In the genomic region with DNA sequence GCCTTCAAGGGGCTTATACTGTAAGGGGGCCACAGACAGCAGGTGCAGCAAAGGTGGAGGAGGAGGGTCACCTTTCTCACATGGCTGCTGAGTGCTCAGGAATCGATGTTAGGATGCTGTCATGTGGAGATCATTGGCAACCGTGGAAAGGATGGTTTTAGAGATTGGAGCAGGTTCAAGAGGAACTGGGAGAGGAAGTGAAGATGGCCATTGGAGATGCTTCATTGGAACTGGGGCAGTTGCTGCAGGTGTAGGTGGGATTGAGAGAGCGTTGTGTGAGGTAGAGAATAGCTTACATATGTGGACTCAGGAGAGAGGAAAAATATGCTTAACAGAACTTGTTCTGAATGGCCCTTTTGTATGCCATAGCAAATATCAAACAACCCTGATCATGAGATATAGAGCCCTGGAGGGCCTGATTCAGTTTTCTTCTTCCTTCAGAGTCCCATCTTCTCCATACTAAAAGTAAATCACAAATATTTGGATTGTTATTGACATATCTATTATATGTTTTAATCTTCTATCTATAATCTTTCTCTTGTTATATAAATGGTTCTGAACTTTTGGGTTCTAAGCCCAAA, we compare ENCODE assay signal across 1 cellular context.
A peak's percentile ranks its signal among the peaks of the same experiment; 100 is the strongest.
TF ChIP-seq lines count a peak whose summit lies in the region.

No MANE protein-coding gene starts in this region.

TF ChIP-seq in GM12878, 131 proteins besides CTCF, POLR2A, EP300 and RAD21 (continued from another document):
- TF ChIP-seq, protein P1, sequence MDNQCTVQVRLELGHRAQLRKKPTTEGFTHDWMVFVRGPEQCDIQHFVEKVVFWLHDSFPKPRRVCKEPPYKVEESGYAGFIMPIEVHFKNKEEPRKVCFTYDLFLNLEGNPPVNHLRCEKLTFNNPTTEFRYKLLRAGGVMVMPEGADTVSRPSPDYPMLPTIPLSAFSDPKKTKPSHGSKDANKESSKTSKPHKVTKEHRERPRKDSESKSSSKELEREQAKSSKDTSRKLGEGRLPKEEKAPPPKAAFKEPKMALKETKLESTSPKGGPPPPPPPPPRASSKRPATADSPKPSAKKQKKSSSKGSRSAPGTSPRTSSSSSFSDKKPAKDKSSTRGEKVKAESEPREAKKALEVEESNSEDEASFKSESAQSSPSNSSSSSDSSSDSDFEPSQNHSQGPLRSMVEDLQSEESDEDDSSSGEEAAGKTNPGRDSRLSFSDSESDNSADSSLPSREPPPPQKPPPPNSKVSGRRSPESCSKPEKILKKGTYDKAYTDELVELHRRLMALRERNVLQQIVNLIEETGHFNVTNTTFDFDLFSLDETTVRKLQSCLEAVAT (IDR thresholded peaks at IDR 0.05): 0 out of 2 replicates have a peak, but pooled peaks have one; percentile 32
- TF ChIP-seq CHD2 (IDR thresholded peaks at IDR 0.05; ENCODE audit: borderline replicate concordance, low read depth, low read length) (0 out of 2 replicates have a peak, but pooled peaks have one; percentile 2), IRF4 (IDR thresholded peaks at IDR 0.05; ENCODE audit: low read depth, low read length) (0 out of 2 replicates have a peak, but pooled peaks have one; percentile 60)
- TF ChIP-seq, protein P2, sequence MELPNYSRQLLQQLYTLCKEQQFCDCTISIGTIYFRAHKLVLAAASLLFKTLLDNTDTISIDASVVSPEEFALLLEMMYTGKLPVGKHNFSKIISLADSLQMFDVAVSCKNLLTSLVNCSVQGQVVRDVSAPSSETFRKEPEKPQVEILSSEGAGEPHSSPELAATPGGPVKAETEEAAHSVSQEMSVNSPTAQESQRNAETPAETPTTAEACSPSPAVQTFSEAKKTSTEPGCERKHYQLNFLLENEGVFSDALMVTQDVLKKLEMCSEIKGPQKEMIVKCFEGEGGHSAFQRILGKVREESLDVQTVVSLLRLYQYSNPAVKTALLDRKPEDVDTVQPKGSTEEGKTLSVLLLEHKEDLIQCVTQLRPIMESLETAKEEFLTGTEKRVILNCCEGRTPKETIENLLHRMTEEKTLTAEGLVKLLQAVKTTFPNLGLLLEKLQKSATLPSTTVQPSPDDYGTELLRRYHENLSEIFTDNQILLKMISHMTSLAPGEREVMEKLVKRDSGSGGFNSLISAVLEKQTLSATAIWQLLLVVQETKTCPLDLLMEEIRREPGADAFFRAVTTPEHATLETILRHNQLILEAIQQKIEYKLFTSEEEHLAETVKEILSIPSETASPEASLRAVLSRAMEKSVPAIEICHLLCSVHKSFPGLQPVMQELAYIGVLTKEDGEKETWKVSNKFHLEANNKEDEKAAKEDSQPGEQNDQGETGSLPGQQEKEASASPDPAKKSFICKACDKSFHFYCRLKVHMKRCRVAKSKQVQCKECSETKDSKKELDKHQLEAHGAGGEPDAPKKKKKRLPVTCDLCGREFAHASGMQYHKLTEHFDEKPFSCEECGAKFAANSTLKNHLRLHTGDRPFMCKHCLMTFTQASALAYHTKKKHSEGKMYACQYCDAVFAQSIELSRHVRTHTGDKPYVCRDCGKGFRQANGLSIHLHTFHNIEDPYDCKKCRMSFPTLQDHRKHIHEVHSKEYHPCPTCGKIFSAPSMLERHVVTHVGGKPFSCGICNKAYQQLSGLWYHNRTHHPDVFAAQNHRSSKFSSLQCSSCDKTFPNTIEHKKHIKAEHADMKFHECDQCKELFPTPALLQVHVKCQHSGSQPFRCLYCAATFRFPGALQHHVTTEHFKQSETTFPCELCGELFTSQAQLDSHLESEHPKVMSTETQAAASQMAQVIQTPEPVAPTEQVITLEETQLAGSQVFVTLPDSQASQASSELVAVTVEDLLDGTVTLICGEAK (IDR thresholded peaks at IDR 0.05; ENCODE audit: borderline replicate concordance): no peak
